Comparison of ENCODE assay signal across 34 cellular contexts in genomic region chr4:184298255-184298654, GRCh38.
A peak's percentile ranks its signal among the peaks of the same experiment; 100 is the strongest.
DNase-seq lines count a peak whose midpoint lies in the region; ATAC-seq and TF ChIP-seq lines count a peak whose summit lies in the region.
"Had no signal": no experiment of that assay in that cellular context is flagged by ENCODE, and none has a peak within 500 bp of the region (broad histone marks: within the 10 kb centered on the region; RNA-seq: fewer than 3 reads in every experiment).

No MANE protein-coding gene starts in this region.

- no peak overlapping the region for H2BK120ac ChIP-seq in neuronal stem cell (ENCODE audit: low read depth, low read length)

- H3K4me2 ChIP-seq in GM23338 = no peak overlapping the region
- H3K4me2 ChIP-seq in neuronal stem cell (ENCODE audit: insufficient read depth, low read length, poor library complexity, severe bottlenecking) = no peak overlapping the region
- H3K4me2 ChIP-seq: BLaER1, smooth muscle cell had no signal

- H4K20me1 ChIP-seq in GM23338 (replicated peaks; ENCODE audit: insufficient read depth) = no peaks in the 10 kb centered on the region
- H4K20me1 ChIP-seq: BLaER1 had no signal

- H2BK12ac ChIP-seq in neuronal stem cell (ENCODE audit: low read length) = no peak overlapping the region

- ATAC-seq in GM23338 (peak; percentile 52; the same call in 2 of the 3 replicates), GM18519 (IDR thresholded peaks at IDR 0.05; ENCODE audit: low FRiP score, unreplicated experiment) (no peak)
- ATAC-seq: activated CD8-positive, alpha-beta memory T cell treated with anti-CD3 and anti-CD28 coated beads, Interleukin-2, amount 10 ng/mL, durations not matched to agents 7 days and 5 days; activated T-cell treated with anti-CD3 and anti-CD28 coated beads, Interleukin-2, amount 50 U/mL, for 4 hours; esophagus mucosa; gastrocnemius medialis; mucosa of descending colon; natural killer cell; stimulated activated naive CD8-positive, alpha-beta T cell treated with anti-CD3 and anti-CD28 coated beads, Interleukin-15, Interleukin-2, amounts not matched to agents 100 U/mL and 50 U/mL, for 24 hours had no signal

- H3K27ac Mint-ChIP-seq in CD14-positive monocyte = peak overlapping the region in 4 of 7 donors; percentile 8 to 83 (median 48)
- no peak overlapping the region for H3K27ac Mint-ChIP-seq in GM23338
- H3K27ac Mint-ChIP-seq: activated B cell treated with CpG ODN at 0.5 μM for 24 hours; activated CD8-positive, alpha-beta memory T cell treated with anti-CD3 and anti-CD28 coated beads, Interleukin-2, amount 10 ng/mL, durations not matched to agents 7 days and 5 days; activated naive CD8-positive, alpha-beta T cell treated with anti-CD3 and anti-CD28 coated beads for 36 hours; endodermal cell; HFFc6; natural killer cell had no signal

- H3F3A ChIP-seq in GM23338 (replicated peaks; ENCODE audit: low read depth) = no peaks in the 10 kb centered on the region

- no peak overlapping the region for H2AK5ac ChIP-seq in neuronal stem cell (ENCODE audit: low read depth, low read length)

- no peaks in the 10 kb centered on the region for H3K79me1 ChIP-seq in neuronal stem cell (ENCODE audit: low read depth, low read length)

- intact Hi-C loops in CD14-positive monocyte (cut with micrococcal nuclease) = no loop called here

- no peak for TF ChIP-seq CTCF in CD14-positive monocyte (IDR thresholded peaks at IDR 0.05)
- no peak for TF ChIP-seq CTCF in GM23338 (conservative IDR thresholded peaks at IDR 0.05; ENCODE audit: low read depth in 2 of 2)

- no peak overlapping the region for H4K8ac ChIP-seq in neuronal stem cell (ENCODE audit: low read depth, low read length)

- DNase-seq in CD14-positive monocyte (ENCODE audit: low spot score) (no peak), GM23338 (ENCODE audit: low spot score) (no peak), neuronal stem cell (ENCODE audit: low spot score) (no peak), DMS 273 (lab: John Stamatoyannopoulos, UW; ENCODE audit: unreplicated experiment) (no peak), hepatic stellate cell (ENCODE audit: low spot score) (no peak)
- DNase-seq: activated B cell treated with CpG ODN at 0.5 μM for 24 hours; activated CD4-positive, alpha-beta T cell treated with anti-CD3 and anti-CD28 coated beads, Interleukin-2, amount 50 U/mL, for 4 hours; activated CD8-positive, alpha-beta memory T cell treated with anti-CD3 and anti-CD28 coated beads, Interleukin-2, amount 10 ng/mL, durations not matched to agents 7 days and 5 days; activated gamma-delta T cell; activated naive CD8-positive, alpha-beta T cell treated with anti-CD3 and anti-CD28 coated beads for 36 hours; activated T-cell treated with anti-CD3 and anti-CD28 coated beads, Interleukin-2, amount 50 U/mL, for 4 hours; caudate nucleus; endodermal cell; gastrocnemius medialis; HFFc6; hippocampal formation; KBM-7; mucosa of descending colon; natural killer cell; NCI-H1092 treated with DMSO at 0.1 percent for 48 hours; NCI-H1694 treated with DMSO at 0.1 percent for 48 hours; NCI-H2171; OCI-M1; retina; stimulated activated naive CD8-positive, alpha-beta T cell treated with anti-CD3 and anti-CD28 coated beads, Interleukin-15, Interleukin-2, amounts not matched to agents 100 U/mL and 50 U/mL, for 24 hours; T-helper 1 cell had no signal

- no peak overlapping the region for H3K14ac ChIP-seq in neuronal stem cell (ENCODE audit: low read length)

- H3K9me3 Mint-ChIP-seq in CD14-positive monocyte (peaks cover 0 to 3% (median 1%) of the 10 kb centered on the region in 7 donors), GM23338 (no peaks in the 10 kb centered on the region)

- H3K4ac ChIP-seq in neuronal stem cell (ENCODE audit: low read length) = no peak overlapping the region

- no peaks in the 10 kb centered on the region for H3K79me2 ChIP-seq in GM23338 (replicated peaks; ENCODE audit: insufficient read depth)
- H3K79me2 ChIP-seq: parathyroid adenoma had no signal

- H3K9ac ChIP-seq in neuronal stem cell (ENCODE audit: low read depth, low read length, poor library complexity) = no peak overlapping the region
- H3K9ac ChIP-seq: BLaER1, parathyroid adenoma had no signal

- H3K23ac ChIP-seq in neuronal stem cell (ENCODE audit: low read depth, low read length, poor library complexity) = no peak overlapping the region

- no peaks in the 10 kb centered on the region for H3K4me1 ChIP-seq in GM23338 (ENCODE audit: insufficient read depth)
- peaks cover 14% of the 10 kb centered on the region for H3K4me1 ChIP-seq in ectodermal cell (ENCODE audit: control insufficient read depth, insufficient read depth, low read length)
- H3K4me1 ChIP-seq in neuronal stem cell (ENCODE audit: control insufficient read depth in 2 of 2, insufficient read depth in 1 of 2, low read depth in 1 of 2, low read length in 2 of 2) = peaks cover 12% of the 10 kb centered on the region in 2 donors
- H3K4me1 ChIP-seq: gastrocnemius medialis, parathyroid adenoma had no signal

- no peak overlapping the region for H4K91ac ChIP-seq in neuronal stem cell (ENCODE audit: low read depth, low read length, poor library complexity)

- H3K4me3 Mint-ChIP-seq in CD14-positive monocyte (no peak overlapping the region), GM23338 (no peak overlapping the region)
- H3K4me3 Mint-ChIP-seq: activated B cell treated with CpG ODN at 0.5 μM for 24 hours; activated CD8-positive, alpha-beta memory T cell treated with anti-CD3 and anti-CD28 coated beads, Interleukin-2, amount 10 ng/mL, durations not matched to agents 7 days and 5 days; activated naive CD8-positive, alpha-beta T cell treated with anti-CD3 and anti-CD28 coated beads for 36 hours; activated T-cell treated with anti-CD3 and anti-CD28 coated beads, Interleukin-2, amount 50 U/mL, for 4 hours; endodermal cell; HFFc6; natural killer cell had no signal

- WGBS in ectodermal cell, 2 experiments = 47 to 50% methylated on average over 3 of the region's 3 CpGs
- no CpG with 5 or more reads among the region's 3 CpGs for WGBS in neuronal stem cell (ENCODE audit: extremely low coverage in 2 of 2, insufficient read length in 2 of 2, insufficient replicate concordance in 1 of 2), 2 donors

- peak overlapping the region; percentile 3; the same call in 1 of the 2 replicates for H2AFZ ChIP-seq in GM23338
- H2AFZ ChIP-seq in neuronal stem cell (ENCODE audit: low read length) = peak overlapping the region; percentile 86
- H2AFZ ChIP-seq: parathyroid adenoma had no signal

- no peak overlapping the region for H2BK5ac ChIP-seq in neuronal stem cell (ENCODE audit: low read length)

- no peaks in the 10 kb centered on the region for H3K36me3 ChIP-seq in GM23338 (ENCODE audit: insufficient read depth)
- no peaks in the 10 kb centered on the region for H3K36me3 ChIP-seq in ectodermal cell (ENCODE audit: control insufficient read depth, insufficient read depth, low read length)
- no peaks in the 10 kb centered on the region for H3K36me3 ChIP-seq in neuronal stem cell (replicated peaks in 1 of 2; ENCODE audit: control insufficient read depth in 2 of 2, insufficient read depth in 2 of 2, low read length in 2 of 2)
- H3K36me3 ChIP-seq: BLaER1, gastrocnemius medialis had no signal

- H3K27ac ChIP-seq in GM23338 (ENCODE audit: low read depth) = no peak overlapping the region
- peak overlapping the region; percentile 44 for H3K27ac ChIP-seq in ectodermal cell (ENCODE audit: insufficient read depth, low read depth, low read length, poor library complexity, severe bottlenecking)
- H3K27ac ChIP-seq in neuronal stem cell (replicated peaks; ENCODE audit: low read length) = peak overlapping the region; percentile 63
- H3K27ac ChIP-seq: BLaER1, coronary artery, gastrocnemius medialis, parathyroid adenoma, RWPE1 had no signal

- no peaks in the 10 kb centered on the region for H3K9me2 ChIP-seq in GM23338 (ENCODE audit: insufficient read depth)

- peaks cover 9% of the 10 kb centered on the region for H3K4me1 Mint-ChIP-seq in CD14-positive monocyte
- peaks cover 14% of the 10 kb centered on the region for H3K4me1 Mint-ChIP-seq in GM23338
- H3K4me1 Mint-ChIP-seq: activated naive CD8-positive, alpha-beta T cell treated with anti-CD3 and anti-CD28 coated beads for 36 hours; natural killer cell had no signal

- H2BK15ac ChIP-seq in neuronal stem cell (ENCODE audit: low read length) = no peak overlapping the region

- peak overlapping the region; percentile 76 for H3K18ac ChIP-seq in neuronal stem cell (ENCODE audit: low read length)

- H3K9me3 ChIP-seq in ectodermal cell (ENCODE audit: control insufficient read depth, low read length) (no peaks in the 10 kb centered on the region), neuronal stem cell (replicated peaks in 1 of 2; ENCODE audit: control insufficient read depth in 2 of 2, insufficient read depth in 1 of 2, low read depth in 1 of 2, low read length in 2 of 2) (peaks cover 4 to 11% of the 10 kb centered on the region in 2 donors)
- H3K9me3 ChIP-seq: gastrocnemius medialis, mucosa of descending colon had no signal

- H3K27me3 Mint-ChIP-seq in CD14-positive monocyte (ENCODE audit: low read depth in 3 of 3) = peaks cover 0 to 1% (median 1%) of the 10 kb centered on the region in 3 donors
- peaks cover 8% of the 10 kb centered on the region for H3K27me3 Mint-ChIP-seq in GM23338 (ENCODE audit: insufficient read depth, low read depth, poor library complexity)
- H3K27me3 Mint-ChIP-seq: activated B cell treated with CpG ODN at 0.5 μM for 24 hours; activated CD8-positive, alpha-beta memory T cell treated with anti-CD3 and anti-CD28 coated beads, Interleukin-2, amount 10 ng/mL, durations not matched to agents 7 days and 5 days had no signal

- H3K36me3 Mint-ChIP-seq in CD14-positive monocyte (peaks cover 0 to 3% of the 10 kb centered on the region in 2 donors), GM23338 (ENCODE audit: low read depth) (no peaks in the 10 kb centered on the region)
- H3K36me3 Mint-ChIP-seq: natural killer cell had no signal

- H3K27me3 ChIP-seq in GM23338 (ENCODE audit: insufficient read depth) (no peaks in the 10 kb centered on the region), ectodermal cell (ENCODE audit: control insufficient read depth, insufficient read depth, low read length, poor library complexity, severe bottlenecking) (no peaks in the 10 kb centered on the region), neuronal stem cell (ENCODE audit: control insufficient read depth in 3 of 3, insufficient read depth in 3 of 3, low read depth in 1 of 3, low read length in 3 of 3) (no peaks in the 10 kb centered on the region)
- H3K27me3 ChIP-seq: BLaER1, gastrocnemius medialis had no signal

- H3K4me3 ChIP-seq in GM23338 (no peak overlapping the region), ectodermal cell (ENCODE audit: insufficient read depth, low read depth, low read length) (no peak overlapping the region), neuronal stem cell (ENCODE audit: low read length in 2 of 2) (no peak overlapping the region)
- H3K4me3 ChIP-seq: BLaER1, coronary artery, gastrocnemius medialis, mucosa of descending colon, smooth muscle cell had no signal

TF ChIP-seq in GM23338, 12 proteins besides CTCF, POLR2A, EP300 and RAD21 (continues in another document):
- no peak for TF ChIP-seq POLR2AphosphoS5 (IDR thresholded peaks at IDR 0.05; ENCODE audit: low read depth)
